Comparison of ENCODE assay signal across 14 cellular contexts in genomic region chr12:101566318-101566717, GRCh38. TPM values are rescaled to one million over a fixed set of nuclear protein-coding genes. Genes with fewer than 3 reads are reported as not detected.
DNase-seq lines count a peak whose midpoint lies in the region; ATAC-seq, FAIRE-seq and TF ChIP-seq lines count a peak whose summit lies in the region.
"Had no signal": no experiment of that assay in that cellular context is flagged by ENCODE, and none has a peak within 500 bp of the region (broad histone marks: within the 10 kb centered on the region; RNA-seq: fewer than 3 reads in every experiment).

No MANE protein-coding gene starts in this region.

- no peak overlapping the region; the same call in 1 of the 2 replicates for H2BK12ac ChIP-seq in H1 (ENCODE audit: low read depth, low read length)

- H3K4ac ChIP-seq in H1 (replicated peaks; ENCODE audit: insufficient read length, low read depth, low read length) = no peak overlapping the region

- H4K20me1 ChIP-seq in H1 (replicated peaks in 1 of 2; ENCODE audit: control insufficient read depth in 1 of 2, insufficient read depth in 2 of 2, low read length in 2 of 2) = no peaks in the 10 kb centered on the region

- H2BK120ac ChIP-seq in H1 (replicated peaks; ENCODE audit: low read depth, low read length) = no peak overlapping the region

- no peak overlapping the region for H2BK20ac ChIP-seq in H1 (ENCODE audit: low read length)

- CTCF ChIA-PET in H1 (lab: Charles Lee; ENCODE audit: partially characterized antibody) = interaction anchor here (0.8 to 0.9 kb wide), 2 partner anchors 16 to 274 kb away, joined by 3 read pairs; no protein-coding TSS in a partner anchor

- no peak for TF ChIP-seq RAD21 in H1 (IDR thresholded peaks at IDR 0.05 in 1 of 2, conservative IDR thresholded peaks at IDR 0.05 in 1 of 2; ENCODE audit: low read depth in 2 of 2, low read length in 2 of 2)

- no peak overlapping the region for H2BK15ac ChIP-seq in H1 (ENCODE audit: low read length)

- TF ChIP-seq CTCF in H1 (IDR thresholded peaks at IDR 0.05; ENCODE audit: control extremely low read depth in 1 of 3, insufficient read depth in 1 of 3, low read depth in 1 of 3, low read length in 3 of 3) = no peak

- H3K27me3 ChIP-seq in H1 (replicated peaks in 1 of 4; ENCODE audit: control insufficient read depth in 3 of 4, extremely low read depth in 1 of 4, insufficient read depth in 3 of 4, low read length in 3 of 4) (no peaks in the 10 kb centered on the region), small intestine (ENCODE audit: control insufficient read depth in 2 of 2, insufficient read depth in 2 of 2, low read length in 2 of 2) (no peaks in the 10 kb centered on the region)
- H3K27me3 ChIP-seq: ovary had no signal

- H3K9me3 ChIP-seq in H1 (ENCODE audit: insufficient read depth in 2 of 2, low read depth in 1 of 2, low read length in 1 of 2) = no peaks in the 10 kb centered on the region
- no peaks in the 10 kb centered on the region for H3K9me3 ChIP-seq in small intestine (ENCODE audit: control insufficient read depth, low read depth)
- H3K9me3 ChIP-seq: ovary, SK-N-SH had no signal

- POLR2A ChIA-PET in H1 (lab: Charles Lee; ENCODE audit: partially characterized antibody) = interaction anchor here (1.0 to 1.8 kb wide), 5 partner anchors 15 to 91 kb away, joined by 3 to 4 read pairs (median 3); partner anchors contain the start of gene SPIC

- FAIRE-seq in H1 (lab: Jason Lieb, UNC) (peak; percentile 76), small intestine (lab: Jason Lieb, UNC) (no peak)

- no peak overlapping the region for H4K5ac ChIP-seq in H1 (ENCODE audit: insufficient read length, low read depth, low read length)

- no peak overlapping the region for H2BK5ac ChIP-seq in H1 (ENCODE audit: low read depth, low read length)

- H3K23ac ChIP-seq in H1 (ENCODE audit: insufficient read length) = no peak overlapping the region

- H2AFZ ChIP-seq in H1 (ENCODE audit: low read length) = no peak overlapping the region; the same call in 1 of the 2 replicates

- WGBS in H1 (ENCODE audit: extremely low coverage in 1 of 2, insufficient coverage in 1 of 2, insufficient read length in 1 of 2, insufficient replicate concordance in 2 of 2, low coverage in 1 of 2, low lambda C conversion rate in 2 of 2, missing lambda C conversion rate in 1 of 2), 2 experiments = 17% methylated on average over 4 of the region's 4 CpGs; no CpG with 5 or more reads in 1 of the 2 experiments
- WGBS in small intestine, 3 donors = 48 to 75% (median 68%) methylated on average over 4 of the region's 4 CpGs

- peak overlapping the region in 1 of 4 experiments; percentile 34; a peak in 1 of 7 replicates for H3K9ac ChIP-seq in H1 (replicated peaks in 1 of 4; ENCODE audit: extremely low read depth in 1 of 4, low read depth in 3 of 4, low read length in 3 of 4)
- H3K9ac ChIP-seq: SK-N-SH had no signal

- DNase-seq in activated T-cell treated with anti-CD3 and anti-CD28 coated beads for 48 hours (ENCODE audit: low read depth) = peak; percentile 5
- DNase-seq in activated T-cell treated with anti-CD3 and anti-CD28 coated beads for 4 hours = no peak
- peak; percentile 9 for DNase-seq in NCI-H1048 (lab: John Stamatoyannopoulos, UW)
- peak in 1 of 2 experiments; percentile 83 for DNase-seq in H1 (ENCODE audit: low read depth in 1 of 2, low spot score in 2 of 2)
- peak; percentile 5 for DNase-seq in small intestine
- no peak for DNase-seq in erythroblast (lab: John Stamatoyannopoulos, UW)
- no peak for DNase-seq in NCI-H1930 (lab: John Stamatoyannopoulos, UW)
- DNase-seq: activated B cell treated with CpG ODN at 0.5 μM for 24 hours; activated effector memory CD4-positive, alpha-beta T cell treated with anti-CD3 and anti-CD28 coated beads, Interleukin-2, amount 50 U/mL, for 16 hours; central memory CD4-positive, alpha-beta T cell; NCI-H2107; ovary; SK-N-SH had no signal

- H3K27ac ChIP-seq in H1 (ENCODE audit: low read depth, low read length) = peak overlapping the region; percentile 51; the same call in 1 of the 2 replicates
- no peak overlapping the region for H3K27ac ChIP-seq in small intestine (ENCODE audit: low read depth in 1 of 2, low read length in 1 of 2)
- H3K27ac ChIP-seq: ovary had no signal

- H3K4me3 ChIP-seq in H1 (ENCODE audit: extremely low read depth in 1 of 4, insufficient read depth in 2 of 4, low read depth in 3 of 4, low read length in 4 of 4) (peak overlapping the region in 1 of 4 experiments; percentile 40; a peak in 1 of 8 replicates), small intestine (ENCODE audit: low read depth in 1 of 2, low read length in 2 of 2) (no peak overlapping the region)
- H3K4me3 ChIP-seq: ovary had no signal

- TF ChIP-seq EP300 in H1 (IDR thresholded peaks at IDR 0.05; ENCODE audit: borderline replicate concordance in 1 of 2, low read depth in 2 of 2, low read length in 2 of 2) = peak in 1 of 2 experiments; percentile 86; a peak in 1 of 3 replicates

- H3K36me3 ChIP-seq in H1 (ENCODE audit: control insufficient read depth in 2 of 4, insufficient read depth in 4 of 4, low read length in 3 of 4) (no peaks in the 10 kb centered on the region), small intestine (ENCODE audit: control insufficient read depth in 2 of 2, insufficient read depth in 2 of 2, low read length in 2 of 2) (no peaks in the 10 kb centered on the region)
- H3K36me3 ChIP-seq: ovary had no signal

- H3K4me1 ChIP-seq in H1 (replicated peaks in 1 of 4; ENCODE audit: control insufficient read depth in 3 of 4, insufficient read depth in 4 of 4, low read length in 3 of 4) (peaks cover 2 to 14% (median 10%) of the 10 kb centered on the region in 4 experiments; a peak in 4 of 7 replicates), small intestine (ENCODE audit: control insufficient read depth in 2 of 2, insufficient read depth in 1 of 2, low read depth in 1 of 2, low read length in 1 of 2) (peaks cover 0 to 3% of the 10 kb centered on the region in 2 donors)

- ATAC-seq in SK-N-SH treated with all-trans-retinoic acid at 6 μM for 48 hours = no peak

- no peaks in the 10 kb centered on the region for H3K79me2 ChIP-seq in H1 (ENCODE audit: control insufficient read depth in 1 of 2, insufficient read depth in 2 of 2, low read length in 2 of 2)

- H4K8ac ChIP-seq in H1 (ENCODE audit: extremely low read depth, insufficient read depth, low read length) = no peak overlapping the region

- TF ChIP-seq POLR2A in H1 (IDR thresholded peaks at IDR 0.05; ENCODE audit: control extremely low read depth in 1 of 2, low read depth in 2 of 2, low read length in 2 of 2) = peak in 1 of 2 experiments; percentile 45; a peak in 1 of 3 replicates
- no peak for TF ChIP-seq POLR2A in erythroblast (IDR thresholded peaks at IDR 0.05; ENCODE audit: low read length)

- H3K23me2 ChIP-seq in H1 (ENCODE audit: low read depth, low read length) = peaks cover 2% of the 10 kb centered on the region; the same call in 1 of the 2 replicates

- H3K56ac ChIP-seq in H1 (replicated peaks; ENCODE audit: insufficient read length, low read depth, low read length) = no peak overlapping the region

- no peak overlapping the region for H3K14ac ChIP-seq in H1 (ENCODE audit: insufficient read length)

- no peak overlapping the region; the same call in 1 of the 2 replicates for H3K18ac ChIP-seq in H1 (ENCODE audit: extremely low read depth, low read length)

- no peaks in the 10 kb centered on the region for H3K79me1 ChIP-seq in H1 (ENCODE audit: low read depth, low read length)

- no peak overlapping the region for H2AK5ac ChIP-seq in H1 (ENCODE audit: low read depth, low read length)

- H4K91ac ChIP-seq in H1 (replicated peaks; ENCODE audit: insufficient read length, low read length) = no peak overlapping the region

- H3K4me2 ChIP-seq in H1 (ENCODE audit: insufficient read depth in 1 of 2, low read depth in 2 of 2, low read length in 2 of 2) = peak overlapping the region; percentile 58 to 61
- H3K4me2 ChIP-seq: SK-N-SH had no signal

TF ChIP-seq in SK-N-SH treated with all-trans-retinoic acid at 6 μM for 48 hours, 23 proteins besides CTCF, POLR2A, EP300 and RAD21 (continues in another document):
- TF ChIP-seq ZNF8 (CRISPR knock-in tag; IDR thresholded peaks at IDR 0.05) = no peak
- no peak for TF ChIP-seq PATZ1 (CRISPR knock-in tag; IDR thresholded peaks at IDR 0.05; ENCODE audit: borderline replicate concordance)
- no peak for TF ChIP-seq ZNF565 (CRISPR knock-in tag; conservative IDR thresholded peaks at IDR 0.05; ENCODE audit: low read depth)
- TF ChIP-seq ZFP3 (CRISPR knock-in tag; IDR thresholded peaks at IDR 0.05) = no peak

RNA-seq across cellular contexts. Expression of gene MYBPC1, which starts 28.5 kb away (rescaled TPM):
- not detected in 2 replicates for total RNA-seq in H1 (2021; fragmentation: NEBNext Ultra II Directional; extraction: Animal tissue kit (Norgen Biotek cat#: 25700))
- polyA plus RNA-seq in H1 (2011; rRNA removed) (not detected in 2 replicates), small intestine (1 to 10 TPM in 2 of 3 donors, under 1 TPM in 1; 0.16 to 4.7 (median 2.4) TPM)
- not detected for polyA plus RNA-seq in H1 (2011; cell fraction: cytosol; rRNA removed)
- polyA plus RNA-seq in H1 (2011; cell fraction: nucleus; rRNA removed) = not detected
- polyA plus RNA-seq in H1 (2012, experiment 1 of 2) = not detected in 4 replicates
- polyA plus RNA-seq in H1 (2012, experiment 2 of 2) = not detected
- polyA plus RNA-seq in H1 (2013, experiment 1 of 2) = 0.04 TPM
- 0.02 TPM for polyA plus RNA-seq in H1 (2013, experiment 2 of 2)
- polyA minus RNA-seq in H1 (2011; rRNA and poly(A)+ RNA removed) = not detected in 2 replicates
- polyA minus RNA-seq in H1 (2011; cell fraction: cytosol; rRNA and poly(A)+ RNA removed) = not detected
- not detected for polyA minus RNA-seq in H1 (2011; cell fraction: nucleus; rRNA and poly(A)+ RNA removed)
- total RNA-seq: activated B cell treated with CpG ODN at 0.5 μM for 24 hours had no signal
- polyA plus RNA-seq: ovary, SK-N-SH had no signal

Comparison
In these comparisons a context has a peak if more than half of its experiments do, and no peak if none do; other contexts are left out.
1. DNase-seq: peak in activated T-cell treated with anti-CD3 and anti-CD28 coated beads for 48 hours (single experiment), NCI-H1048 (single experiment) and small intestine (single experiment); none in activated T-cell treated with anti-CD3 and anti-CD28 coated beads for 4 hours (single experiment), erythroblast (0 of 2) and NCI-H1930 (0 of 2).